ENCODE assay signal across 1 cellular context in genomic region chr6:111259089-111259831, GRCh38.
TF ChIP-seq lines count a peak whose summit lies in the region.

No MANE protein-coding gene starts in this region.

TF ChIP-seq in SK-N-SH, 30 proteins besides CTCF, POLR2A, EP300 and RAD21 (continued from another document):
- 0 out of 2 replicates have a peak, but pooled peaks have one; percentile 55 for TF ChIP-seq RFX5 (IDR thresholded peaks at IDR 0.05; ENCODE audit: low read length)
- TF ChIP-seq ZBTB33 (IDR thresholded peaks at IDR 0.05; ENCODE audit: borderline replicate concordance, low read depth) = no peak
- peak; percentile 54; the same call in 1 of the 2 replicates for TF ChIP-seq NFIC (IDR thresholded peaks at IDR 0.05; ENCODE audit: borderline replicate concordance)
- TF ChIP-seq REST (IDR thresholded peaks at IDR 0.05; ENCODE audit: low read depth, low read length) = no peak
- TF ChIP-seq CHD2 (IDR thresholded peaks at IDR 0.05; ENCODE audit: low read length, partially characterized antibody) = peak; percentile 46
- peak; percentile 24; the same call in 1 of the 2 replicates for TF ChIP-seq RCOR1 (IDR thresholded peaks at IDR 0.05; ENCODE audit: low read length)
- no peak for TF ChIP-seq YY1 (IDR thresholded peaks at IDR 0.05; ENCODE audit: low read depth)
